ENCODE assay signal across 16 cellular contexts in genomic region chr9:92525306-92525705, GRCh38. TPM values are rescaled to one million over a fixed set of nuclear protein-coding genes. Genes with fewer than 3 reads are reported as not detected.
A peak's percentile ranks its signal among the peaks of the same experiment; 100 is the strongest.
DNase-seq lines count a peak whose midpoint lies in the region; ATAC-seq and TF ChIP-seq lines count a peak whose summit lies in the region.
"Had no signal": no experiment of that assay in that cellular context is flagged by ENCODE, and none has a peak within 500 bp of the region (broad histone marks: within the 10 kb centered on the region; RNA-seq: fewer than 3 reads in every experiment).

No MANE protein-coding gene starts in this region.

- POLR2A ChIA-PET in PC-3 (lab: Charles Lee; ENCODE audit: unreplicated experiment) = no interaction called here

- H3K4me1 ChIP-seq in PC-3 (ENCODE audit: insufficient read depth, low read length) = no peaks in the 10 kb centered on the region
- H3K4me1 ChIP-seq: BLaER1, Peyer's patch had no signal

- no peak overlapping the region for H2AFZ ChIP-seq in PC-3 (ENCODE audit: low read length)

- ATAC-seq in PC-3 = no peak
- ATAC-seq in GM18498 (IDR thresholded peaks at IDR 0.05; ENCODE audit: unreplicated experiment) = no peak
- ATAC-seq: GM12878, HepG2 had no signal

- no peak for TF ChIP-seq CTCF in PC-3 (conservative IDR thresholded peaks at IDR 0.05; ENCODE audit: low read depth, low read length)
- no peak for TF ChIP-seq CTCF in fibroblast of mammary gland (conservative IDR thresholded peaks at IDR 0.05; ENCODE audit: control insufficient read depth, insufficient read depth, low read depth, low read length)

- peak; percentile 26 for DNase-seq in GM04504 (ENCODE audit: low read depth)
- peak; percentile 11 for DNase-seq in PC-3
- DNase-seq in fibroblast of mammary gland (ENCODE audit: low read depth) = peak; percentile 55
- no peak for DNase-seq in C1 segment of cervical spinal cord (lab: John Stamatoyannopoulos, UW)
- no peak for DNase-seq in cerebellum (ENCODE audit: low spot score)
- no peak for DNase-seq in activated CD4-positive, alpha-beta T cell treated with anti-CD3 and anti-CD28 coated beads for 1 hour
- DNase-seq: DMS 273 treated with DMSO at 0.1 percent for 48 hours, NCI-H1930, NCI-H2171 treated with DMSO at 0.1 percent for 48 hours, Peyer's patch, SHP77 treated with DMSO at 0.1 percent for 48 hours had no signal

- H3K79me2 ChIP-seq in PC-3 (ENCODE audit: low read length) = no peaks in the 10 kb centered on the region

- intact Hi-C loops in PC-3 (cut with micrococcal nuclease) = no loop called here

- CTCF ChIA-PET in PC-3 (lab: Charles Lee) = no interaction called here

- H3K27me3 ChIP-seq in PC-3 (ENCODE audit: low read length) = no peaks in the 10 kb centered on the region
- H3K27me3 ChIP-seq: BLaER1, Peyer's patch had no signal

- no peaks in the 10 kb centered on the region for H3K9me3 ChIP-seq in PC-3 (ENCODE audit: low read length)
- H3K9me3 ChIP-seq: BLaER1, Peyer's patch had no signal

- H3K27ac ChIP-seq in PC-3 (ENCODE audit: low read length) = no peak overlapping the region
- H3K27ac ChIP-seq: BLaER1, Peyer's patch had no signal

- H3K9ac ChIP-seq in PC-3 (ENCODE audit: low read length) = no peak overlapping the region
- H3K9ac ChIP-seq: BLaER1 had no signal

- no TSS peak for BruUV-seq in PC-3 (replicated peaks; lab: Mats Ljungman, UMichigan)

- no peaks in the 10 kb centered on the region for H3K36me3 ChIP-seq in PC-3 (ENCODE audit: low read depth, low read length)
- H3K36me3 ChIP-seq: BLaER1, Peyer's patch had no signal

- no peak overlapping the region for H3K4me2 ChIP-seq in PC-3 (ENCODE audit: low read length)
- H3K4me2 ChIP-seq: BLaER1 had no signal

- no peaks in the 10 kb centered on the region for H3K9me2 ChIP-seq in PC-3 (replicated peaks; ENCODE audit: low read length)

- no peaks in the 10 kb centered on the region for H3F3A ChIP-seq in PC-3 (ENCODE audit: low read length, unreplicated experiment)

- no peaks in the 10 kb centered on the region for H4K20me1 ChIP-seq in PC-3 (ENCODE audit: low read length)
- H4K20me1 ChIP-seq: BLaER1 had no signal

- no peak overlapping the region for H3K4me3 ChIP-seq in PC-3 (ENCODE audit: low read length)
- H3K4me3 ChIP-seq in fibroblast of mammary gland (ENCODE audit: control insufficient read depth, low read depth, low read length) = no peak overlapping the region
- H3K4me3 ChIP-seq: BLaER1, GM12878, Peyer's patch had no signal

RNA-seq across cellular contexts. Expression of gene ECM2, which starts 10.5 kb away (rescaled TPM):
- total RNA-seq in PC-3 (2014; rRNA removed) = 0.29 TPM in 1 of 2 replicates, not detected in the other
- total RNA-seq in cerebellum = 10.1 TPM
- total RNA-seq: HepG2 had no signal

RNA-seq across cellular contexts. Expression of gene ASPN, which starts 43.0 kb away (rescaled TPM):
- total RNA-seq in PC-3 (2014; rRNA removed) = not detected in 2 replicates
- total RNA-seq in cerebellum = 2.9 TPM
- total RNA-seq: GM12878, HepG2, NCI-H460 had no signal

Comparison
In these comparisons a context has a peak if more than half of its experiments do, and no peak if none do; other contexts are left out.
1. DNase-seq: peak in GM04504 (single experiment), PC-3 (single experiment) and fibroblast of mammary gland (single experiment); none in C1 segment of cervical spinal cord (0 of 14), cerebellum (single experiment) and activated CD4-positive, alpha-beta T cell treated with anti-CD3 and anti-CD28 coated beads for 1 hour (single experiment).